ENCODE assay signal across 18 cellular contexts in genomic region chr2:133705287-133705686, GRCh38.
"Had no signal": no experiment of that assay in that cellular context is flagged by ENCODE, and none has a peak within 500 bp of the region (broad histone marks: within the 10 kb centered on the region; RNA-seq: fewer than 3 reads in every experiment).

No MANE protein-coding gene starts in this region.

- H3K4me3 Mint-ChIP-seq: activated CD4-positive, alpha-beta memory T cell treated with anti-CD3 and anti-CD28 coated beads for 36 hours; activated T-cell treated with anti-CD3 and anti-CD28 coated beads, Interleukin-2, amount 50 U/mL, for 4 hours; endodermal cell; naive thymus-derived CD4-positive, alpha-beta T cell; stimulated activated naive B cell treated with anti-CD40 and anti-IgM and Interleukin-4, amounts not matched to agents 10 μg/mL and 1 μg/mL and 100 μg/mL, for 72 hours had no signal

- H3K27me3 ChIP-seq: cardiac muscle cell, dorsolateral prefrontal cortex, hepatocyte, neutrophil, thyroid gland had no signal

- DNase-seq: activated CD4-positive, alpha-beta memory T cell treated with anti-CD3 and anti-CD28 coated beads for 36 hours; activated effector memory CD4-positive, alpha-beta T cell treated with Interleukin-2 at 50 U/mL for 16 hours; activated naive CD4-positive, alpha-beta T cell treated with anti-CD3 and anti-CD28 coated beads, Interleukin-2, amount 50 U/mL, for 16 hours; activated T-cell treated with anti-CD3 and anti-CD28 coated beads, Interleukin-2, amount 50 U/mL, for 4 hours; dorsolateral prefrontal cortex; endodermal cell; erythroblast; kidney; left ventricle myocardium inferior; mucosa of descending colon; naive thymus-derived CD4-positive, alpha-beta T cell; stimulated activated CD4-positive, alpha-beta T cell treated with anti-CD3 and anti-CD28 coated beads, Interleukin-4, amount 100 ng/mL, for 1 hour; stimulated activated naive B cell treated with anti-CD40 and anti-IgM and Interleukin-4, amounts not matched to agents 10 μg/mL and 1 μg/mL and 100 μg/mL, for 72 hours; thyroid gland; WERI-Rb-1 had no signal

- H3K9me3 Mint-ChIP-seq: activated T-cell treated with anti-CD3 and anti-CD28 coated beads, Interleukin-2, amount 50 U/mL, for 4 hours had no signal

- H3K4me3 ChIP-seq: cardiac muscle cell, dorsolateral prefrontal cortex, hepatocyte, left ventricle myocardium inferior, mucosa of descending colon, thyroid gland had no signal

- H3K9me3 ChIP-seq: mucosa of descending colon, neutrophil, thyroid gland had no signal

- H3K36me3 ChIP-seq: cardiac muscle cell, left ventricle myocardium inferior, neutrophil, thyroid gland, WERI-Rb-1 had no signal

- H3K4me1 Mint-ChIP-seq: naive thymus-derived CD4-positive, alpha-beta T cell; stimulated activated naive B cell treated with anti-CD40 and anti-IgM and Interleukin-4, amounts not matched to agents 10 μg/mL and 1 μg/mL and 100 μg/mL, for 72 hours had no signal

- H3K79me2 ChIP-seq: hepatocyte had no signal

- H3K4me2 ChIP-seq: hepatocyte had no signal

- H2AFZ ChIP-seq: hepatocyte had no signal

- H3K4me1 ChIP-seq: left ventricle myocardium inferior, thyroid gland had no signal

- H3K27me3 Mint-ChIP-seq: activated CD4-positive, alpha-beta memory T cell treated with anti-CD3 and anti-CD28 coated beads for 36 hours; stimulated activated naive B cell treated with anti-CD40 and anti-IgM and Interleukin-4, amounts not matched to agents 10 μg/mL and 1 μg/mL and 100 μg/mL, for 72 hours had no signal

- H3K36me3 Mint-ChIP-seq: activated CD4-positive, alpha-beta memory T cell treated with anti-CD3 and anti-CD28 coated beads for 36 hours; naive thymus-derived CD4-positive, alpha-beta T cell; stimulated activated naive B cell treated with anti-CD40 and anti-IgM and Interleukin-4, amounts not matched to agents 10 μg/mL and 1 μg/mL and 100 μg/mL, for 72 hours had no signal

- H3K27ac Mint-ChIP-seq: activated CD4-positive, alpha-beta memory T cell treated with anti-CD3 and anti-CD28 coated beads for 36 hours; endodermal cell; naive thymus-derived CD4-positive, alpha-beta T cell; stimulated activated naive B cell treated with anti-CD40 and anti-IgM and Interleukin-4, amounts not matched to agents 10 μg/mL and 1 μg/mL and 100 μg/mL, for 72 hours had no signal

- H3K27ac ChIP-seq: cardiac muscle cell, hepatocyte, left ventricle myocardium inferior, neutrophil, thyroid gland, WERI-Rb-1 had no signal
